ENCODE assay signal across 1 cellular context in the genomic region with DNA sequence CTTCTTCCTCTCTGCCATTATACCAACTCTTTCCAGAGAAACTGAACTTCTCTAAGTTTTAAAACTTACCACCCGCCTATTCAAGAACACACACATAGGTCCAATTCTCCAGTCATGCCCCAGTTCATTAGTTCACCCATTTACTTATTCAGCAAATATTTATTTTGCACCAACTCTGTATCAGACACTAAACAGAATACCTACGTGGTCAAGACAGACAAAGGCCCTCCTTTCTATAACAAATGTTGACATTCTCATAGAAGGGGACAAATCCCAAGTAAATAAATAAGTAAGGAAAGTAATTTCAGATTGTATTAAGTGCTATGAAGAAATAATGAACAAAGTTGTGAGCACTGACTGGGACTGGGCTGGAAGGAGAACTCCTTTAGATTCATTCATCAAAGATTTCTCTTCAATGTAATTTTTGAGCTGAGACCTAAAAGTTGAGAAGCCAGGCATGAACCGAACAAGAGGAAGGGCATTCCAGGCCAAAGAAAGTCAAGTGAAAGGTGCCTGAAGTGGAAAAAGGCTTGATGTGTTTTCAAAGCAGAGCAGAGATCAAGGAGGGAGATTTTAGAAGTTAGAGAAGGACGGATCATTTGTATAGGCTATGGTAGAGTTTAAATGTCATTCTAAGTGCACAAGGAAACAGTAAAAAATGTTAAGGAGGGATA.
TF ChIP-seq lines count a peak whose summit lies in the region.

No MANE protein-coding gene starts in this region.

TF ChIP-seq in H1, 55 proteins besides CTCF, POLR2A, EP300 and RAD21 (continued from another document):
- TF ChIP-seq RBBP5 (IDR thresholded peaks at IDR 0.05; ENCODE audit: borderline replicate concordance, low read depth, low read length), result no peak
- no peak for TF ChIP-seq ASH2L (IDR thresholded peaks at IDR 0.05; ENCODE audit: low read length)
- no peak for TF ChIP-seq JUND (IDR thresholded peaks at IDR 0.05; ENCODE audit: low read length)
- TF ChIP-seq SAP30 (IDR thresholded peaks at IDR 0.05; ENCODE audit: insufficient read depth, insufficient replicate concordance, low read length), result no peak
- no peak for TF ChIP-seq TCF12 (IDR thresholded peaks at IDR 0.05; ENCODE audit: low read depth, low read length)
- TF ChIP-seq BRCA1 (IDR thresholded peaks at IDR 0.05; ENCODE audit: low read depth, low read length), result no peak
- TF ChIP-seq EZH2 (IDR thresholded peaks at IDR 0.05; ENCODE audit: low read depth, low read length, severe bottlenecking), result no peak
- no peak for TF ChIP-seq CEBPB (IDR thresholded peaks at IDR 0.05; ENCODE audit: low read depth, low read length)
- no peak for TF ChIP-seq CREB1 (IDR thresholded peaks at IDR 0.05)
- TF ChIP-seq YY1 (IDR thresholded peaks at IDR 0.05; ENCODE audit: low read depth, low read length), result no peak
- no peak for TF ChIP-seq SP4 (IDR thresholded peaks at IDR 0.05; ENCODE audit: low read length)
- TF ChIP-seq ZNF274 (IDR thresholded peaks at IDR 0.05; ENCODE audit: borderline replicate concordance, extremely low read depth, low read length), result no peak
- no peak for TF ChIP-seq TAF1 (IDR thresholded peaks at IDR 0.05; ENCODE audit: low read depth, low read length)
- no peak for TF ChIP-seq CTBP2 (IDR thresholded peaks at IDR 0.05; ENCODE audit: borderline replicate concordance, insufficient read depth, insufficient read length, low read length)
- TF ChIP-seq BACH1 (IDR thresholded peaks at IDR 0.05; ENCODE audit: low read length), result no peak
- no peak for TF ChIP-seq POLR2AphosphoS5 (IDR thresholded peaks at IDR 0.05; ENCODE audit: low read depth, low read length)
